Comparison of ENCODE assay signal across 26 cellular contexts in genomic region chr16:59356709-59357108, GRCh38.
A peak's percentile ranks its signal among the peaks of the same experiment; 100 is the strongest.
DNase-seq lines count a peak whose midpoint lies in the region; ATAC-seq, FAIRE-seq and TF ChIP-seq lines count a peak whose summit lies in the region.
"Had no signal": no experiment of that assay in that cellular context is flagged by ENCODE, and none has a peak within 500 bp of the region (broad histone marks: within the 10 kb centered on the region; RNA-seq: fewer than 3 reads in every experiment).

No MANE protein-coding gene starts in this region.

- TF ChIP-seq CTCF in endothelial cell of umbilical vein (IDR thresholded peaks at IDR 0.05; ENCODE audit: extremely low read depth in 1 of 2, insufficient read depth in 1 of 2, low read depth in 1 of 2, low read length in 2 of 2), result no peak
- TF ChIP-seq CTCF in nephron progenitor cell (IDR thresholded peaks at IDR 0.05), result no peak
- TF ChIP-seq CTCF in MM.1S (IDR thresholded peaks at IDR 0.05; ENCODE audit: low read length), result no peak

- CTCF ChIA-PET in endothelial cell of umbilical vein (lab: Charles Lee), result no interaction called here

- H3K27ac ChIP-seq in endothelial cell of umbilical vein (ENCODE audit: insufficient read depth, low read depth, low read length) (no peak overlapping the region), MM.1S (ENCODE audit: low read length) (no peak overlapping the region)
- H3K27ac ChIP-seq: ascending aorta, neutrophil, psoas muscle, sigmoid colon, SJCRH30, thyroid gland had no signal

- POLR2A ChIA-PET in endothelial cell of umbilical vein (lab: Charles Lee), result interaction anchor here (0.6 kb wide), 1 partner anchor 807 kb away, joined by 5 read pairs; no protein-coding TSS in a partner anchor

- H3K9me3 ChIP-seq in endothelial cell of umbilical vein (replicated peaks; ENCODE audit: control insufficient read depth, insufficient read depth, low read length), result no peaks in the 10 kb centered on the region
- no peaks in the 10 kb centered on the region for H3K9me3 ChIP-seq in MM.1S (replicated peaks; ENCODE audit: insufficient read depth, low read length)
- H3K9me3 ChIP-seq in T-helper 17 cell (ENCODE audit: control insufficient read depth, low read length, poor library complexity, severe bottlenecking), result no peaks in the 10 kb centered on the region
- H3K9me3 ChIP-seq: ascending aorta, neutrophil, sigmoid colon, SJCRH30, thyroid gland had no signal

- H3K4me1 ChIP-seq in endothelial cell of umbilical vein (ENCODE audit: control insufficient read depth, extremely low read depth, insufficient read depth, low read length), result no peaks in the 10 kb centered on the region
- H3K4me1 ChIP-seq in MM.1S (ENCODE audit: low read length), result no peaks in the 10 kb centered on the region
- H3K4me1 ChIP-seq: ascending aorta, psoas muscle, sigmoid colon, thyroid gland had no signal

- H3K27me3 ChIP-seq in endothelial cell of umbilical vein (ENCODE audit: control insufficient read depth in 2 of 2, insufficient read depth in 2 of 2, low read length in 2 of 2) (no peaks in the 10 kb centered on the region), MM.1S (replicated peaks; ENCODE audit: insufficient read depth, low read length) (no peaks in the 10 kb centered on the region)
- H3K27me3 ChIP-seq: ascending aorta, neutrophil, sigmoid colon, SJCRH30, thyroid gland had no signal

- H3K4me3 ChIP-seq in endothelial cell of umbilical vein (replicated peaks in 1 of 3; ENCODE audit: insufficient read depth in 1 of 3, low read depth in 1 of 3, low read length in 3 of 3) (no peak overlapping the region), MM.1S (ENCODE audit: low read length) (no peak overlapping the region)
- H3K4me3 ChIP-seq: ascending aorta, psoas muscle, sigmoid colon, SJCRH30, thyroid gland had no signal

- DNase-seq in CMK (ENCODE audit: low read depth) (peak; percentile 39), OCI-M2 (lab: John Stamatoyannopoulos, UW; ENCODE audit: unreplicated experiment) (peak; percentile 34), endothelial cell of umbilical vein (ENCODE audit: low read depth, low spot score) (peak; percentile 89), nephron progenitor cell (no peak), MM.1S (no peak), T-helper 17 cell (no peak), NCI-H2107 (lab: John Stamatoyannopoulos, UW) (no peak)
- DNase-seq: activated CD4-positive, alpha-beta T cell treated with anti-CD3 and anti-CD28 coated beads, Interleukin-2, amount 50 U/mL, for 48 hours; activated CD4-positive, CD25-positive, alpha-beta regulatory T cell treated with anti-CD3 and anti-CD28 coated beads, Interleukin-2, amount 50 U/mL, for 72 hours; activated T-cell treated with anti-CD3 and anti-CD28 coated beads, Interleukin-2, amount 50 U/mL, for 72 hours; CD8-positive, alpha-beta memory T cell; central memory CD4-positive, alpha-beta T cell; H9; NCI-H2029 treated with DMSO at 0.1 percent for 48 hours; NCI-H524 treated with DMSO at 0.1 percent for 48 hours; psoas muscle; sigmoid colon; stimulated activated CD4-positive, alpha-beta T cell treated with anti-CD3 and anti-CD28 coated beads, Interleukin-4, amount 100 ng/mL, for 1 hour; thyroid gland had no signal

- H3K36me3 Mint-ChIP-seq in nephron progenitor cell (ENCODE audit: low read depth) (no peaks in the 10 kb centered on the region), T-helper 17 cell (ENCODE audit: low read depth) (no peaks in the 10 kb centered on the region)
- H3K36me3 Mint-ChIP-seq: CD8-positive, alpha-beta memory T cell; memory B cell had no signal

- H3K4me1 Mint-ChIP-seq in nephron progenitor cell, result peaks cover 23% of the 10 kb centered on the region
- no peaks in the 10 kb centered on the region for H3K4me1 Mint-ChIP-seq in T-helper 17 cell
- H3K4me1 Mint-ChIP-seq: CD8-positive, alpha-beta memory T cell; memory B cell had no signal

- H2AFZ ChIP-seq in endothelial cell of umbilical vein (ENCODE audit: low read depth, low read length) (peak overlapping the region; percentile 29), MM.1S (ENCODE audit: low read length) (no peak overlapping the region)

- H3K27ac Mint-ChIP-seq in nephron progenitor cell (peak overlapping the region; percentile 94), T-helper 17 cell (no peak overlapping the region)
- H3K27ac Mint-ChIP-seq: activated T-cell treated with anti-CD3 and anti-CD28 coated beads, Interleukin-2, amount 50 U/mL, for 72 hours; CD8-positive, alpha-beta memory T cell; memory B cell had no signal

- H3K27me3 Mint-ChIP-seq in nephron progenitor cell (ENCODE audit: low read depth, poor library complexity) (no peaks in the 10 kb centered on the region), T-helper 17 cell (no peaks in the 10 kb centered on the region)
- H3K27me3 Mint-ChIP-seq: CD8-positive, alpha-beta memory T cell; memory B cell had no signal

- H4K20me1 ChIP-seq in endothelial cell of umbilical vein (replicated peaks; ENCODE audit: control insufficient read depth, extremely low read depth, insufficient read depth, low read length) (no peaks in the 10 kb centered on the region), MM.1S (ENCODE audit: insufficient read depth, low read length) (no peaks in the 10 kb centered on the region)

- intact Hi-C loops in endothelial cell of umbilical vein (cut with micrococcal nuclease), result no loop called here

- ATAC-seq in T-helper 17 cell, result no peak
- ATAC-seq: activated T-cell treated with anti-CD3 and anti-CD28 coated beads, Interleukin-2, amount 50 U/mL, for 72 hours; left lobe of liver; psoas muscle had no signal

- H3K9ac ChIP-seq in endothelial cell of umbilical vein (replicated peaks; ENCODE audit: extremely low read depth, insufficient read depth, low read length) (no peak overlapping the region), MM.1S (ENCODE audit: low read length) (no peak overlapping the region)

- H3K4me2 ChIP-seq in endothelial cell of umbilical vein (ENCODE audit: insufficient read depth, low read length) (no peak overlapping the region), MM.1S (ENCODE audit: low read depth, low read length) (no peak overlapping the region)

- H3K79me2 ChIP-seq in endothelial cell of umbilical vein (ENCODE audit: control insufficient read depth, insufficient read depth, low read length) (no peaks in the 10 kb centered on the region), MM.1S (ENCODE audit: low read length) (no peaks in the 10 kb centered on the region)

- H3K4me3 Mint-ChIP-seq in nephron progenitor cell (no peak overlapping the region), T-helper 17 cell (no peak overlapping the region)
- H3K4me3 Mint-ChIP-seq: activated T-cell treated with anti-CD3 and anti-CD28 coated beads, Interleukin-2, amount 50 U/mL, for 72 hours; CD8-positive, alpha-beta memory T cell; H9; memory B cell had no signal

- no peak for TF ChIP-seq POLR2A in endothelial cell of umbilical vein (IDR thresholded peaks at IDR 0.05; ENCODE audit: low read depth, low read length)

- no peaks in the 10 kb centered on the region for H3K36me3 ChIP-seq in endothelial cell of umbilical vein (ENCODE audit: control insufficient read depth in 2 of 2, extremely low read depth in 1 of 2, insufficient read depth in 2 of 2, low read length in 2 of 2)
- H3K36me3 ChIP-seq in MM.1S (replicated peaks; ENCODE audit: insufficient read depth, low read length), result no peaks in the 10 kb centered on the region
- H3K36me3 ChIP-seq: ascending aorta, neutrophil, sigmoid colon, SJCRH30, thyroid gland had no signal

- no peaks in the 10 kb centered on the region for H3K9me1 ChIP-seq in endothelial cell of umbilical vein (replicated peaks; ENCODE audit: control insufficient read depth, extremely low read depth, insufficient read depth, low read length)

- H3F3A ChIP-seq in MM.1S (ENCODE audit: insufficient read depth, low read length), result no peaks in the 10 kb centered on the region

- H3K9me3 Mint-ChIP-seq in nephron progenitor cell, result peaks cover 9% of the 10 kb centered on the region

- FAIRE-seq in endothelial cell of umbilical vein (lab: Jason Lieb, UNC), result no peak
- FAIRE-seq: frontal cortex, GM12892 had no signal

- dilution Hi-C loops in endothelial cell of umbilical vein (cut with MboI; ENCODE audit: extremely low pct_ligation_motif_present, low sequenced_read_pairs), result no loop called here

- no TSS peak for BruUV-seq in endothelial cell of umbilical vein (replicated peaks; lab: Mats Ljungman, UMichigan)

- no peaks in the 10 kb centered on the region for H3K9me2 ChIP-seq in MM.1S (replicated peaks; ENCODE audit: insufficient read depth, low read length)

TF ChIP-seq in endothelial cell of umbilical vein, 7 proteins besides CTCF, POLR2A, EP300 and RAD21:
- TF ChIP-seq MAX (IDR thresholded peaks at IDR 0.05; ENCODE audit: insufficient read depth, insufficient read length) (no peak), JUN (IDR thresholded peaks at IDR 0.05; ENCODE audit: borderline replicate concordance, insufficient read depth, insufficient read length, low read depth) (no peak)

Comparison
In these comparisons a context has a peak if more than half of its experiments do, and no peak if none do; other contexts are left out.
1. DNase-seq: peak in CMK (single experiment), OCI-M2 (single experiment) and endothelial cell of umbilical vein (single experiment); none in nephron progenitor cell (single experiment), MM.1S (single experiment), T-helper 17 cell (0 of 3) and NCI-H2107 (single experiment).